ENCODE assay signal across 1 cellular context in the genomic region with DNA sequence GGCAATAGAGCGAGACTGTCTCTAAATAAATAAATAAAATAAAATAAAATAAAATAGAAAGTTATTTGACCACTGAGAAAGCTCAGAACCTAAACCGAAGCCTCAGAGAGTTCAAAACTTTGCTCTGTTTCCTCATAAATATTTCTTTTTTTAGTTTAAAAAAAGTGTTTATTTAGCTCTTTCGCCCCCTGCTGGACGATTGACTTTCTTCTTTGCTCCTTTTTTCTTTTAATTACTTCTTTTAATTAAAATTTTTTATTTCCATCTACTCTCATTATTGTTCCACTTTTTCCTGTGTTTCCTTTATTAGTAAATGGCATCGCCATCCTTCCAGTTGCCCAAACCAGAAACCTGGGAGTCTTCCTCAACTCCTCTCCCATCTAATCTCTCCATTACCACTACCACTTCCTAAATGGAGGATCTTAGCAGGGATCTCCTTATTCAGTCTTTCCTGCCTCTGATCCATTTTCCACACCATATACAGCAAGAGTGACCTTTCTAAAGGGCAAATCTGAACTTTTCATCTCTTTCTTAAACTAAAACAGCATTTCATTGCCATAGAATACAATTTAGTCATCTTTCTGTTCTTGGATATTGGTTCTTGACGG.
TF ChIP-seq lines count a peak whose summit lies in the region.

No MANE protein-coding gene starts in this region.

TF ChIP-seq in GM23338, 12 proteins besides CTCF, POLR2A, EP300 and RAD21 (continued from another document):
- TF ChIP-seq, protein P1, sequence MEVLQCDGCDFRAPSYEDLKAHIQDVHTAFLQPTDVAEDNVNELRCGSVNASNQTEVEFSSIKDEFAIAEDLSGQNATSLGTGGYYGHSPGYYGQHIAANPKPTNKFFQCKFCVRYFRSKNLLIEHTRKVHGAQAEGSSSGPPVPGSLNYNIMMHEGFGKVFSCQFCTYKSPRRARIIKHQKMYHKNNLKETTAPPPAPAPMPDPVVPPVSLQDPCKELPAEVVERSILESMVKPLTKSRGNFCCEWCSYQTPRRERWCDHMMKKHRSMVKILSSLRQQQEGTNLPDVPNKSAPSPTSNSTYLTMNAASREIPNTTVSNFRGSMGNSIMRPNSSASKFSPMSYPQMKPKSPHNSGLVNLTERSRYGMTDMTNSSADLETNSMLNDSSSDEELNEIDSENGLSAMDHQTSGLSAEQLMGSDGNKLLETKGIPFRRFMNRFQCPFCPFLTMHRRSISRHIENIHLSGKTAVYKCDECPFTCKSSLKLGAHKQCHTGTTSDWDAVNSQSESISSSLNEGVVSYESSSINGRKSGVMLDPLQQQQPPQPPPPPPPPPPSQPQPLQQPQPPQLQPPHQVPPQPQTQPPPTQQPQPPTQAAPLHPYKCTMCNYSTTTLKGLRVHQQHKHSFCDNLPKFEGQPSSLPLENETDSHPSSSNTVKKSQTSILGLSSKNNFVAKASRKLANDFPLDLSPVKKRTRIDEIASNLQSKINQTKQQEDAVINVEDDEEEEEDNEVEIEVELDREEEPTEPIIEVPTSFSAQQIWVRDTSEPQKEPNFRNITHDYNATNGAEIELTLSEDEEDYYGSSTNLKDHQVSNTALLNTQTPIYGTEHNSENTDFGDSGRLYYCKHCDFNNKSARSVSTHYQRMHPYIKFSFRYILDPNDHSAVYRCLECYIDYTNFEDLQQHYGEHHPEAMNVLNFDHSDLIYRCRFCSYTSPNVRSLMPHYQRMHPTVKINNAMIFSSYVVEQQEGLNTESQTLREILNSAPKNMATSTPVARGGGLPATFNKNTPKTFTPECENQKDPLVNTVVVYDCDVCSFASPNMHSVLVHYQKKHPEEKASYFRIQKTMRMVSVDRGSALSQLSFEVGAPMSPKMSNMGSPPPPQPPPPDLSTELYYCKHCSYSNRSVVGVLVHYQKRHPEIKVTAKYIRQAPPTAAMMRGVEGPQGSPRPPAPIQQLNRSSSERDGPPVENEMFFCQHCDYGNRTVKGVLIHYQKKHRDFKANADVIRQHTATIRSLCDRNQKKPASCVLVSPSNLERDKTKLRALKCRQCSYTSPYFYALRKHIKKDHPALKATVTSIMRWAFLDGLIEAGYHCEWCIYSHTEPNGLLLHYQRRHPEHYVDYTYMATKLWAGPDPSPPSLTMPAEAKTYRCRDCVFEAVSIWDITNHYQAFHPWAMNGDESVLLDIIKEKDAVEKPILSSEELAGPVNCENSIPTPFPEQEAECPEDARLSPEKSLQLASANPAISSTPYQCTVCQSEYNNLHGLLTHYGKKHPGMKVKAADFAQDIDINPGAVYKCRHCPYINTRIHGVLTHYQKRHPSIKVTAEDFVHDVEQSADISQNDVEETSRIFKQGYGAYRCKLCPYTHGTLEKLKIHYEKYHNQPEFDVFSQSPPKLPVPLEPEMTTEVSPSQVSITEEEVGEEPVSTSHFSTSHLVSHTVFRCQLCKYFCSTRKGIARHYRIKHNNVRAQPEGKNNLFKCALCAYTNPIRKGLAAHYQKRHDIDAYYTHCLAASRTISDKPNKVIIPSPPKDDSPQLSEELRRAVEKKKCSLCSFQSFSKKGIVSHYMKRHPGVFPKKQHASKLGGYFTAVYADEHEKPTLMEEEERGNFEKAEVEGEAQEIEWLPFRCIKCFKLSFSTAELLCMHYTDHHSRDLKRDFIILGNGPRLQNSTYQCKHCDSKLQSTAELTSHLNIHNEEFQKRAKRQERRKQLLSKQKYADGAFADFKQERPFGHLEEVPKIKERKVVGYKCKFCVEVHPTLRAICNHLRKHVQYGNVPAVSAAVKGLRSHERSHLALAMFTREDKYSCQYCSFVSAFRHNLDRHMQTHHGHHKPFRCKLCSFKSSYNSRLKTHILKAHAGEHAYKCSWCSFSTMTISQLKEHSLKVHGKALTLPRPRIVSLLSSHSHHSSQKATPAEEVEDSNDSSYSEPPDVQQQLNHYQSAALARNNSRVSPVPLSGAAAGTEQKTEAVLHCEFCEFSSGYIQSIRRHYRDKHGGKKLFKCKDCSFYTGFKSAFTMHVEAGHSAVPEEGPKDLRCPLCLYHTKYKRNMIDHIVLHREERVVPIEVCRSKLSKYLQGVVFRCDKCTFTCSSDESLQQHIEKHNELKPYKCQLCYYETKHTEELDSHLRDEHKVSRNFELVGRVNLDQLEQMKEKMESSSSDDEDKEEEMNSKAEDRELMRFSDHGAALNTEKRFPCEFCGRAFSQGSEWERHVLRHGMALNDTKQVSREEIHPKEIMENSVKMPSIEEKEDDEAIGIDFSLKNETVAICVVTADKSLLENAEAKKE (CRISPR knock-in tag; IDR thresholded peaks at IDR 0.05), result no peak
- TF ChIP-seq ZNF114 (CRISPR knock-in tag; IDR thresholded peaks at IDR 0.05) (no peak), CREB1 (CRISPR knock-in tag; IDR thresholded peaks at IDR 0.05; ENCODE audit: low read depth) (no peak), POLR2AphosphoS5 (IDR thresholded peaks at IDR 0.05; ENCODE audit: low read depth) (no peak)
- TF ChIP-seq, protein P2, sequence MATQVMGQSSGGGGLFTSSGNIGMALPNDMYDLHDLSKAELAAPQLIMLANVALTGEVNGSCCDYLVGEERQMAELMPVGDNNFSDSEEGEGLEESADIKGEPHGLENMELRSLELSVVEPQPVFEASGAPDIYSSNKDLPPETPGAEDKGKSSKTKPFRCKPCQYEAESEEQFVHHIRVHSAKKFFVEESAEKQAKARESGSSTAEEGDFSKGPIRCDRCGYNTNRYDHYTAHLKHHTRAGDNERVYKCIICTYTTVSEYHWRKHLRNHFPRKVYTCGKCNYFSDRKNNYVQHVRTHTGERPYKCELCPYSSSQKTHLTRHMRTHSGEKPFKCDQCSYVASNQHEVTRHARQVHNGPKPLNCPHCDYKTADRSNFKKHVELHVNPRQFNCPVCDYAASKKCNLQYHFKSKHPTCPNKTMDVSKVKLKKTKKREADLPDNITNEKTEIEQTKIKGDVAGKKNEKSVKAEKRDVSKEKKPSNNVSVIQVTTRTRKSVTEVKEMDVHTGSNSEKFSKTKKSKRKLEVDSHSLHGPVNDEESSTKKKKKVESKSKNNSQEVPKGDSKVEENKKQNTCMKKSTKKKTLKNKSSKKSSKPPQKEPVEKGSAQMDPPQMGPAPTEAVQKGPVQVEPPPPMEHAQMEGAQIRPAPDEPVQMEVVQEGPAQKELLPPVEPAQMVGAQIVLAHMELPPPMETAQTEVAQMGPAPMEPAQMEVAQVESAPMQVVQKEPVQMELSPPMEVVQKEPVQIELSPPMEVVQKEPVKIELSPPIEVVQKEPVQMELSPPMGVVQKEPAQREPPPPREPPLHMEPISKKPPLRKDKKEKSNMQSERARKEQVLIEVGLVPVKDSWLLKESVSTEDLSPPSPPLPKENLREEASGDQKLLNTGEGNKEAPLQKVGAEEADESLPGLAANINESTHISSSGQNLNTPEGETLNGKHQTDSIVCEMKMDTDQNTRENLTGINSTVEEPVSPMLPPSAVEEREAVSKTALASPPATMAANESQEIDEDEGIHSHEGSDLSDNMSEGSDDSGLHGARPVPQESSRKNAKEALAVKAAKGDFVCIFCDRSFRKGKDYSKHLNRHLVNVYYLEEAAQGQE (IDR thresholded peaks at IDR 0.05; ENCODE audit: unreplicated experiment), result no peak
